2 cellular contexts compared by ENCODE assay signal in genomic region chr9:107270082-107270481, GRCh38.
TF ChIP-seq lines count a peak whose summit lies in the region.

No MANE protein-coding gene starts in this region.

TF ChIP-seq in A549, 52 proteins besides CTCF, POLR2A, EP300 and RAD21:
- TF ChIP-seq HEYL (CRISPR knock-in tag; IDR thresholded peaks at IDR 0.05) (no peak), KDM5A (IDR thresholded peaks at IDR 0.05) (no peak), ESRRA (IDR thresholded peaks at IDR 0.05; ENCODE audit: borderline replicate concordance, low read length) (no peak), JUNB (IDR thresholded peaks at IDR 0.05) (no peak), MYC (IDR thresholded peaks at IDR 0.05; ENCODE audit: borderline replicate concordance, low read length) (no peak), SREBF2 (IDR thresholded peaks at IDR 0.05) (no peak), JUN (IDR thresholded peaks at IDR 0.05) (no peak), FOSL2 (IDR thresholded peaks at IDR 0.05) (no peak), FOSL2 (CRISPR knock-in tag; IDR thresholded peaks at IDR 0.05) (no peak), EHMT2 (IDR thresholded peaks at IDR 0.05; ENCODE audit: low read depth) (no peak), FOXS1 (CRISPR knock-in tag; IDR thresholded peaks at IDR 0.05) (no peak)
- TF ChIP-seq, protein P1, sequence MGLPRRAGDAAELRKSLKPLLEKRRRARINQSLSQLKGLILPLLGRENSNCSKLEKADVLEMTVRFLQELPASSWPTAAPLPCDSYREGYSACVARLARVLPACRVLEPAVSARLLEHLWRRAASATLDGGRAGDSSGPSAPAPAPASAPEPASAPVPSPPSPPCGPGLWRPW (IDR thresholded peaks at IDR 0.05): no peak

TF ChIP-seq in GM12878, 131 proteins besides CTCF, POLR2A, EP300 and RAD21:
- TF ChIP-seq NR2F1 (conservative IDR thresholded peaks at IDR 0.05): no peak
- no peak for TF ChIP-seq PAX5 (IDR thresholded peaks at IDR 0.05; ENCODE audit: borderline replicate concordance, low read depth, low read length)
- TF ChIP-seq PAX8 (IDR thresholded peaks at IDR 0.05): no peak
- TF ChIP-seq ZNF622 (IDR thresholded peaks at IDR 0.05): no peak
- TF ChIP-seq HDAC2 (IDR thresholded peaks at IDR 0.05): no peak
- TF ChIP-seq, protein P2, sequence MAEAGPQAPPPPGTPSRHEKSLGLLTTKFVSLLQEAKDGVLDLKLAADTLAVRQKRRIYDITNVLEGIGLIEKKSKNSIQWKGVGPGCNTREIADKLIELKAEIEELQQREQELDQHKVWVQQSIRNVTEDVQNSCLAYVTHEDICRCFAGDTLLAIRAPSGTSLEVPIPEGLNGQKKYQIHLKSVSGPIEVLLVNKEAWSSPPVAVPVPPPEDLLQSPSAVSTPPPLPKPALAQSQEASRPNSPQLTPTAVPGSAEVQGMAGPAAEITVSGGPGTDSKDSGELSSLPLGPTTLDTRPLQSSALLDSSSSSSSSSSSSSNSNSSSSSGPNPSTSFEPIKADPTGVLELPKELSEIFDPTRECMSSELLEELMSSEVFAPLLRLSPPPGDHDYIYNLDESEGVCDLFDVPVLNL (IDR thresholded peaks at IDR 0.05; ENCODE audit: low read depth, low read length): no peak
- TF ChIP-seq, protein P3, sequence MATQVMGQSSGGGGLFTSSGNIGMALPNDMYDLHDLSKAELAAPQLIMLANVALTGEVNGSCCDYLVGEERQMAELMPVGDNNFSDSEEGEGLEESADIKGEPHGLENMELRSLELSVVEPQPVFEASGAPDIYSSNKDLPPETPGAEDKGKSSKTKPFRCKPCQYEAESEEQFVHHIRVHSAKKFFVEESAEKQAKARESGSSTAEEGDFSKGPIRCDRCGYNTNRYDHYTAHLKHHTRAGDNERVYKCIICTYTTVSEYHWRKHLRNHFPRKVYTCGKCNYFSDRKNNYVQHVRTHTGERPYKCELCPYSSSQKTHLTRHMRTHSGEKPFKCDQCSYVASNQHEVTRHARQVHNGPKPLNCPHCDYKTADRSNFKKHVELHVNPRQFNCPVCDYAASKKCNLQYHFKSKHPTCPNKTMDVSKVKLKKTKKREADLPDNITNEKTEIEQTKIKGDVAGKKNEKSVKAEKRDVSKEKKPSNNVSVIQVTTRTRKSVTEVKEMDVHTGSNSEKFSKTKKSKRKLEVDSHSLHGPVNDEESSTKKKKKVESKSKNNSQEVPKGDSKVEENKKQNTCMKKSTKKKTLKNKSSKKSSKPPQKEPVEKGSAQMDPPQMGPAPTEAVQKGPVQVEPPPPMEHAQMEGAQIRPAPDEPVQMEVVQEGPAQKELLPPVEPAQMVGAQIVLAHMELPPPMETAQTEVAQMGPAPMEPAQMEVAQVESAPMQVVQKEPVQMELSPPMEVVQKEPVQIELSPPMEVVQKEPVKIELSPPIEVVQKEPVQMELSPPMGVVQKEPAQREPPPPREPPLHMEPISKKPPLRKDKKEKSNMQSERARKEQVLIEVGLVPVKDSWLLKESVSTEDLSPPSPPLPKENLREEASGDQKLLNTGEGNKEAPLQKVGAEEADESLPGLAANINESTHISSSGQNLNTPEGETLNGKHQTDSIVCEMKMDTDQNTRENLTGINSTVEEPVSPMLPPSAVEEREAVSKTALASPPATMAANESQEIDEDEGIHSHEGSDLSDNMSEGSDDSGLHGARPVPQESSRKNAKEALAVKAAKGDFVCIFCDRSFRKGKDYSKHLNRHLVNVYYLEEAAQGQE (IDR thresholded peaks at IDR 0.05; ENCODE audit: low read depth, low read length): no peak
- TF ChIP-seq, protein P4, sequence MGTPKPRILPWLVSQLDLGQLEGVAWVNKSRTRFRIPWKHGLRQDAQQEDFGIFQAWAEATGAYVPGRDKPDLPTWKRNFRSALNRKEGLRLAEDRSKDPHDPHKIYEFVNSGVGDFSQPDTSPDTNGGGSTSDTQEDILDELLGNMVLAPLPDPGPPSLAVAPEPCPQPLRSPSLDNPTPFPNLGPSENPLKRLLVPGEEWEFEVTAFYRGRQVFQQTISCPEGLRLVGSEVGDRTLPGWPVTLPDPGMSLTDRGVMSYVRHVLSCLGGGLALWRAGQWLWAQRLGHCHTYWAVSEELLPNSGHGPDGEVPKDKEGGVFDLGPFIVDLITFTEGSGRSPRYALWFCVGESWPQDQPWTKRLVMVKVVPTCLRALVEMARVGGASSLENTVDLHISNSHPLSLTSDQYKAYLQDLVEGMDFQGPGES (IDR thresholded peaks at IDR 0.05): no peak
- TF ChIP-seq MTA3 (IDR thresholded peaks at IDR 0.05; ENCODE audit: borderline replicate concordance, low read length): no peak
- no peak for TF ChIP-seq ZNF207 (IDR thresholded peaks at IDR 0.05; ENCODE audit: borderline replicate concordance)
- no peak for TF ChIP-seq SREBF1 (IDR thresholded peaks at IDR 0.05; ENCODE audit: low read length)
- TF ChIP-seq ETV6 (conservative IDR thresholded peaks at IDR 0.05 in 1 of 2, IDR thresholded peaks at IDR 0.05 in 1 of 2; ENCODE audit: borderline replicate concordance in 1 of 2, low read depth in 1 of 2): no peak
- no peak for TF ChIP-seq EZH2 (IDR thresholded peaks at IDR 0.05; ENCODE audit: borderline replicate concordance, control insufficient read depth, low read depth, low read length)
- no peak for TF ChIP-seq NR2C2 (IDR thresholded peaks at IDR 0.05; ENCODE audit: borderline replicate concordance, control insufficient read depth, insufficient read length, low read depth)
- TF ChIP-seq BCL3 (IDR thresholded peaks at IDR 0.05; ENCODE audit: borderline replicate concordance, insufficient read depth, low read depth, low read length, poor library complexity, severe bottlenecking): no peak
